7 cellular contexts compared by ENCODE assay signal in the genomic region with DNA sequence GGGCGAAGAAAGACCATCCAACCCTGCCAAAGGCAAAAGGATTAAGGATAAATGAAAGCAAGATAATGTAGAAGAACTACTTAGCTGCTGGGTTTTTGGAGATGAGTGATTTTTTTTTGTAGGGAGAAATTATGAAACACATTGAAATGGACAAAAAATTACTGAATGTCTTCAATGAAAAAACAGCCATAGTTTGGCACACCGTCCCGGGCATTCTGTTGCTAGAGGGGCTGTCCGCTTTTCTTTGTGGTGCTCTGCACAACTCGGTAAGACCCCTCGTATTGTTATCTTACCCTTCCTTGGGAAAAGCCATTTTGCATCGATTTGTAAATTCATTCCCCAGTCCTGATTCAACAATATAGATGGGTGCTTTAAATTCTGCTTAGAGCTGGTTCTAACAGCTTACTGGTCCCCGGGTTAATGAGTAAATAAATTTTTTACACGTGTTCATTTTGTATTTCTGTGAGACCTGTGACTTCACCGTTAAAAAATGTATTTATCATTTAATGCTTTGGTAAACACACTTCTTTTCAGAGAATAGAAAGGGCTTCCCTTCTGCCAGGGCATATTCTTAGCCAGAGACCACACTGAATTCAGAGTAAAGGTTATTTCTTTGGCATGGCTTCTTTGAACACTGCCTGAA. TPM values are rescaled to one million over a fixed set of nuclear protein-coding genes. Genes with fewer than 3 reads are reported as not detected.
A peak's percentile ranks its signal among the peaks of the same experiment; 100 is the strongest.
DNase-seq lines count a peak whose midpoint lies in the region; ATAC-seq and TF ChIP-seq lines count a peak whose summit lies in the region.

No MANE protein-coding gene starts in this region.

- DNase-seq in HAP-1 (ENCODE audit: low spot score in 2 of 2) (no peak), Peyer's patch (no peak), right cardiac atrium (no peak), substantia nigra (lab: John Stamatoyannopoulos, UW) (peak in 1 of 49 donors; percentile 30), left colon (no peak)
- no peak for DNase-seq in T-helper 2 cell treated with Interferon-gamma antibody and Interleukin-4, amounts not matched to agents 5 μg/mL and 100 μg/mL, for 36 hours (ENCODE audit: low spot score)

- peaks cover 18% of the 10 kb centered on the region for H3K4me1 ChIP-seq in HAP-1
- peaks cover 0 to 32% (median 2%) of the 10 kb centered on the region in 4 donors for H3K4me1 ChIP-seq in Peyer's patch
- no peaks in the 10 kb centered on the region for H3K4me1 ChIP-seq in right cardiac atrium (ENCODE audit: control insufficient read depth, insufficient read depth, low read length)

- in situ Hi-C loops in HAP-1 (cut with MboI; ENCODE audit: low sequenced_read_pairs) = no loop called here

- H3K9me3 ChIP-seq in HAP-1 (no peaks in the 10 kb centered on the region), Peyer's patch (no peaks in the 10 kb centered on the region), right cardiac atrium (ENCODE audit: control insufficient read depth, low read length) (no peaks in the 10 kb centered on the region)

- ATAC-seq in right cardiac atrium = no peak
- no peak for ATAC-seq in GM21825 (IDR thresholded peaks at IDR 0.05; ENCODE audit: unreplicated experiment)
- no peak for ATAC-seq in left colon

- H3K36me3 Mint-ChIP-seq in T-helper 2 cell treated with Interferon-gamma antibody and Interleukin-4, amounts not matched to agents 5 μg/mL and 100 μg/mL, for 36 hours (ENCODE audit: low read depth) = no peaks in the 10 kb centered on the region

- peak in 1 of 2 donors; percentile 61 for TF ChIP-seq POLR2A in Peyer's patch (IDR thresholded peaks at IDR 0.05)

- under 1% methylated on average over 10 of the region's 10 CpGs for WGBS in right cardiac atrium

- no peak overlapping the region for H3K4me3 Mint-ChIP-seq in T-helper 2 cell treated with Interferon-gamma antibody and Interleukin-4, amounts not matched to agents 5 μg/mL and 100 μg/mL, for 36 hours

- no peaks in the 10 kb centered on the region for H3K36me3 ChIP-seq in HAP-1 (replicated peaks)
- no peaks in the 10 kb centered on the region for H3K36me3 ChIP-seq in Peyer's patch

- H3K27me3 ChIP-seq in HAP-1 (ENCODE audit: low read depth) = peaks cover 13% of the 10 kb centered on the region
- no peaks in the 10 kb centered on the region for H3K27me3 ChIP-seq in Peyer's patch
- no peaks in the 10 kb centered on the region for H3K27me3 ChIP-seq in right cardiac atrium (ENCODE audit: control insufficient read depth, insufficient read depth)

- peaks cover 27% of the 10 kb centered on the region for H3K27me3 Mint-ChIP-seq in T-helper 2 cell treated with Interferon-gamma antibody and Interleukin-4, amounts not matched to agents 5 μg/mL and 100 μg/mL, for 36 hours (ENCODE audit: low read depth)

- peak overlapping the region; percentile 67 for H3K4me3 ChIP-seq in HAP-1
- peak overlapping the region; percentile 67 to 82 (median 78) for H3K4me3 ChIP-seq in Peyer's patch
- H3K4me3 ChIP-seq in right cardiac atrium (ENCODE audit: low read length) = peak overlapping the region; percentile 65

- H3K4me1 Mint-ChIP-seq in T-helper 2 cell treated with Interferon-gamma antibody and Interleukin-4, amounts not matched to agents 5 μg/mL and 100 μg/mL, for 36 hours (ENCODE audit: low read depth) = peaks cover 20% of the 10 kb centered on the region

- intact Hi-C loops in right cardiac atrium (cut with DNase I) = no loop called here
- intact Hi-C loops in left colon (cut with DNase I, micrococcal nuclease) = no loop called here

- H3K27ac ChIP-seq in Peyer's patch (peak overlapping the region; percentile 92 to 98 (median 94)), right cardiac atrium (ENCODE audit: low read length) (peak overlapping the region; percentile 100), substantia nigra (ENCODE audit: low read depth, low read length, poor library complexity, severe bottlenecking) (peak overlapping the region; percentile 99)

- no peak for TF ChIP-seq CTCF in Peyer's patch (IDR thresholded peaks at IDR 0.05)

- H3K27ac Mint-ChIP-seq in T-helper 2 cell treated with Interferon-gamma antibody and Interleukin-4, amounts not matched to agents 5 μg/mL and 100 μg/mL, for 36 hours = no peak overlapping the region

- H3K9me3 Mint-ChIP-seq in T-helper 2 cell treated with Interferon-gamma antibody and Interleukin-4, amounts not matched to agents 5 μg/mL and 100 μg/mL, for 36 hours = no peaks in the 10 kb centered on the region

RNA-seq across cellular contexts. Expression of gene LAPTM4A, which starts 0.9 kb away (rescaled TPM):
- total RNA-seq in Peyer's patch (10 to 100 TPM; 27.3 to 65.0 (median 50.0) TPM), right cardiac atrium (100 to 1,000 TPM; 178 to 208 (median 191) TPM), left colon (100 to 1,000 TPM; 151 to 168 TPM)
- 224 TPM for polyA plus RNA-seq in right cardiac atrium

RNA-seq across cellular contexts. Expression of gene MATN3, which starts 39.9 kb away (rescaled TPM):
- total RNA-seq in Peyer's patch (under 1 TPM in 1 of 4 donors, not detected in 3; 0.40 TPM), right cardiac atrium (under 1 TPM; 0.23 to 0.38 (median 0.30) TPM), left colon (under 1 TPM; 0.15 to 0.42 TPM)
- 0.29 TPM for polyA plus RNA-seq in right cardiac atrium
